ENCODE assay signal across 1 cellular context in genomic region chr4:78567502-78568075, GRCh38.
TF ChIP-seq lines count a peak whose summit lies in the region.

No MANE protein-coding gene starts in this region.

TF ChIP-seq in SK-N-SH, 30 proteins besides CTCF, POLR2A, EP300 and RAD21:
- no peak for TF ChIP-seq MAX (IDR thresholded peaks at IDR 0.05; ENCODE audit: low read depth)
